18 cellular contexts compared by ENCODE assay signal in the genomic region with DNA sequence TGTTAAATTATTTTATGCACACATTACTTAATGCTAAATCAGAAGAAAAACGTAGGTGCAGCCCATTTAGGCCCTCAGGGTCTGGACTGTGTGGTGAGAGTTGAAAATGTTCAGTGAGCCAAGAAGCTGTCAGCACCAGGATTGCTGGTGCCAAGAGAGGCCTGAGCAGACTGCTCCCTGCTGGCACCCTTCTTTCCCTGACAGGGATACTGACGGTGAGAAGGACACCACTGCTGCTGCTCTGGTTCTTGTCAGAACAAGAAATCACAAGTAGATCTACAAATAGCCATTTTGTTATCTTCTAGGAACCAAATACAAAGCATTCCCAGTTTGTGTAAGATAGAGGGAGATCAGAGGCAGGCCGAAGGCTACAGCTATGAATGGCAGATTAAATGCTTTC. TPM values are rescaled to one million over a fixed set of nuclear protein-coding genes. Genes with fewer than 3 reads are reported as not detected.
DNase-seq lines count a peak whose midpoint lies in the region; ATAC-seq and TF ChIP-seq lines count a peak whose summit lies in the region.
"Had no signal": no experiment of that assay in that cellular context is flagged by ENCODE, and none has a peak within 500 bp of the region (broad histone marks: within the 10 kb centered on the region; RNA-seq: fewer than 3 reads in every experiment).

No MANE protein-coding gene starts in this region.

- no peak overlapping the region for H3K27ac Mint-ChIP-seq in activated T-helper 1 cell treated with anti-CD3 and anti-CD28 coated beads, Interleukin-12 subunit alpha, Interleukin-12 subunit beta, Interleukin-2, Interleukin-4 antibody, amounts not matched to agents 30 ng/mL and 10 ng/mL and 1 ng/mL, durations not matched to agents 14 hours and 24 hours and 36 hours
- H3K27ac Mint-ChIP-seq: activated T-cell treated with anti-CD3 and anti-CD28 coated beads, Interleukin-2, amount 50 U/mL, for 24 hours; naive thymus-derived CD8-positive, alpha-beta T cell had no signal

- BruUV-seq in A673 (replicated peaks; lab: Mats Ljungman, UMichigan) = no TSS peak

- H3K27me3 Mint-ChIP-seq in activated T-helper 1 cell treated with anti-CD3 and anti-CD28 coated beads, Interleukin-12 subunit alpha, Interleukin-12 subunit beta, Interleukin-2, Interleukin-4 antibody, amounts not matched to agents 30 ng/mL and 10 ng/mL and 1 ng/mL, durations not matched to agents 14 hours and 24 hours and 36 hours (ENCODE audit: insufficient read depth) = no peaks in the 10 kb centered on the region
- H3K27me3 Mint-ChIP-seq: activated T-cell treated with anti-CD3 and anti-CD28 coated beads, Interleukin-2, amount 50 U/mL, for 24 hours; naive thymus-derived CD8-positive, alpha-beta T cell had no signal

- no peak overlapping the region for H3K9ac ChIP-seq in HUES6 (ENCODE audit: low read length)
- no peak overlapping the region for H3K9ac ChIP-seq in SK-N-MC (ENCODE audit: insufficient read length)

- in situ Hi-C loops in ACHN (cut with HindIII; ENCODE audit: low pct_ligation_motif_present, low pct_unique_long_range_greater_than_20kb, low sequenced_read_pairs) = no loop called here

- DNase-seq in A673 (ENCODE audit: low spot score) (peak; percentile 13), SK-N-MC (ENCODE audit: low read depth, low spot score) (peak; percentile 80), left ventricle myocardium superior (peak; percentile 56), ACHN (no peak)
- DNase-seq in activated T-helper 1 cell treated with anti-CD3 and anti-CD28 coated beads, Interleukin-12 subunit alpha, Interleukin-12 subunit beta, Interleukin-2, Interleukin-4 antibody, amounts not matched to agents 30 ng/mL and 10 ng/mL and 1 ng/mL, durations not matched to agents 14 hours and 24 hours and 36 hours (ENCODE audit: low spot score) = no peak
- DNase-seq: activated T-cell treated with anti-CD3 and anti-CD28 coated beads, Interleukin-2, amount 50 U/mL, for 24 hours; amniotic stem cell; GOT3; kidney; naive thymus-derived CD8-positive, alpha-beta T cell; NCI-H1105 treated with DMSO at 0.1 percent for 48 hours; stomach had no signal

- H3K4me3 ChIP-seq in A673 (ENCODE audit: low read depth, low read length, poor library complexity, severe bottlenecking) = no peak overlapping the region
- H3K4me3 ChIP-seq in HUES6 (ENCODE audit: low read depth, low read length) = no peak overlapping the region
- peak overlapping the region; percentile 31 for H3K4me3 ChIP-seq in SK-N-MC
- H3K4me3 ChIP-seq: GM12878, stomach had no signal

- H3K36me3 ChIP-seq in A673 (ENCODE audit: insufficient read depth, low read length, poor library complexity, severe bottlenecking) = no peaks in the 10 kb centered on the region
- no peaks in the 10 kb centered on the region for H3K36me3 ChIP-seq in HUES6 (ENCODE audit: control insufficient read depth, insufficient read depth, low read length)
- H3K36me3 ChIP-seq in SK-N-MC (ENCODE audit: insufficient read depth, low read length) = no peaks in the 10 kb centered on the region
- H3K36me3 ChIP-seq: stomach had no signal

- H3K4me1 ChIP-seq in A673 (ENCODE audit: insufficient read depth, low read length, poor library complexity, severe bottlenecking) (no peaks in the 10 kb centered on the region), HUES6 (ENCODE audit: control insufficient read depth, insufficient read depth, low read length) (peaks cover 78% of the 10 kb centered on the region)

- H3K9me3 ChIP-seq in A673 (ENCODE audit: low read depth, low read length, poor library complexity, severe bottlenecking) (no peaks in the 10 kb centered on the region), HUES6 (ENCODE audit: control insufficient read depth, insufficient read depth, low read depth, low read length) (no peaks in the 10 kb centered on the region), SK-N-MC (ENCODE audit: low read depth, low read length) (no peaks in the 10 kb centered on the region)
- H3K9me3 ChIP-seq: stomach had no signal

- ATAC-seq in left ventricle myocardium superior (peak; percentile 99), GM21381 (IDR thresholded peaks at IDR 0.05; ENCODE audit: unreplicated experiment) (no peak), GM18867 (IDR thresholded peaks at IDR 0.05; ENCODE audit: unreplicated experiment) (no peak)
- ATAC-seq: GM12878; naive thymus-derived CD8-positive, alpha-beta T cell had no signal

- H3K36me3 Mint-ChIP-seq in activated T-helper 1 cell treated with anti-CD3 and anti-CD28 coated beads, Interleukin-12 subunit alpha, Interleukin-12 subunit beta, Interleukin-2, Interleukin-4 antibody, amounts not matched to agents 30 ng/mL and 10 ng/mL and 1 ng/mL, durations not matched to agents 14 hours and 24 hours and 36 hours (ENCODE audit: low read depth) = no peaks in the 10 kb centered on the region
- H3K36me3 Mint-ChIP-seq: naive thymus-derived CD8-positive, alpha-beta T cell had no signal

- intact Hi-C loops in A673 (cut with micrococcal nuclease; ENCODE audit: unreplicated experiment) = no loop called here
- intact Hi-C loops in left ventricle myocardium superior (cut with micrococcal nuclease) = no loop called here
- intact Hi-C loops in activated T-helper 1 cell treated with anti-CD3 and anti-CD28 coated beads, Interleukin-12 subunit alpha, Interleukin-12 subunit beta, Interleukin-2, Interleukin-4 antibody, amounts not matched to agents 30 ng/mL and 10 ng/mL and 1 ng/mL, durations not matched to agents 14 hours and 24 hours and 36 hours (cut with micrococcal nuclease) = loop anchor here (5.0 kb wide), 1 partner anchor 688 kb away; no protein-coding TSS in a partner anchor

- TF ChIP-seq CTCF in A673 (conservative IDR thresholded peaks at IDR 0.05; ENCODE audit: low read depth, low read length) = no peak

- POLR2A ChIA-PET in A673 (lab: Charles Lee; ENCODE audit: low non-redundant PET) = no interaction called here

- no peak overlapping the region for H3K27ac ChIP-seq in A673 (ENCODE audit: low read depth, low read length, poor library complexity, severe bottlenecking)
- peak overlapping the region; percentile 16; the same call in 1 of the 2 replicates for H3K27ac ChIP-seq in HUES6 (ENCODE audit: low read depth, low read length)
- H3K27ac ChIP-seq in SK-N-MC = peak overlapping the region; percentile 69; the same call in 1 of the 2 replicates
- H3K27ac ChIP-seq: stomach had no signal

- CTCF ChIA-PET in A673 (lab: Charles Lee) = no interaction called here

- no peaks in the 10 kb centered on the region for H3K4me1 Mint-ChIP-seq in activated T-helper 1 cell treated with anti-CD3 and anti-CD28 coated beads, Interleukin-12 subunit alpha, Interleukin-12 subunit beta, Interleukin-2, Interleukin-4 antibody, amounts not matched to agents 30 ng/mL and 10 ng/mL and 1 ng/mL, durations not matched to agents 14 hours and 24 hours and 36 hours (ENCODE audit: low read depth)
- H3K4me1 Mint-ChIP-seq: naive thymus-derived CD8-positive, alpha-beta T cell had no signal

- no peak overlapping the region for H3K4me3 Mint-ChIP-seq in activated T-helper 1 cell treated with anti-CD3 and anti-CD28 coated beads, Interleukin-12 subunit alpha, Interleukin-12 subunit beta, Interleukin-2, Interleukin-4 antibody, amounts not matched to agents 30 ng/mL and 10 ng/mL and 1 ng/mL, durations not matched to agents 14 hours and 24 hours and 36 hours
- H3K4me3 Mint-ChIP-seq: activated T-cell treated with anti-CD3 and anti-CD28 coated beads, Interleukin-2, amount 50 U/mL, for 24 hours; naive thymus-derived CD8-positive, alpha-beta T cell had no signal

- no peaks in the 10 kb centered on the region for H3K9me3 Mint-ChIP-seq in activated T-helper 1 cell treated with anti-CD3 and anti-CD28 coated beads, Interleukin-12 subunit alpha, Interleukin-12 subunit beta, Interleukin-2, Interleukin-4 antibody, amounts not matched to agents 30 ng/mL and 10 ng/mL and 1 ng/mL, durations not matched to agents 14 hours and 24 hours and 36 hours
- H3K9me3 Mint-ChIP-seq: activated T-cell treated with anti-CD3 and anti-CD28 coated beads, Interleukin-2, amount 50 U/mL, for 24 hours had no signal

- H3K27me3 ChIP-seq in A673 (replicated peaks; ENCODE audit: insufficient read depth, low read depth, low read length, poor library complexity) (no peaks in the 10 kb centered on the region), HUES6 (ENCODE audit: control insufficient read depth, insufficient read depth, low read length) (no peaks in the 10 kb centered on the region)
- H3K27me3 ChIP-seq: stomach had no signal

RNA-seq across cellular contexts. Expression of gene CRISP1, which starts 48.7 kb away (rescaled TPM):
- not detected in 2 replicates for total RNA-seq in A673 (2021)
- total RNA-seq in left ventricle myocardium superior = not detected
- total RNA-seq in activated T-helper 1 cell treated with anti-CD3 and anti-CD28 coated beads, Interleukin-12 subunit alpha, Interleukin-12 subunit beta, Interleukin-2, Interleukin-4 antibody, amounts not matched to agents 30 ng/mL and 10 ng/mL and 1 ng/mL, durations not matched to agents 14 hours and 24 hours and 36 hours = not detected in 2 replicates
- total RNA-seq: dermis microvascular lymphatic vessel endothelial cell; GM12878; HT1080; kidney; naive thymus-derived CD8-positive, alpha-beta T cell; stomach had no signal

RNA-seq across cellular contexts. Expression of gene DEFB114, which starts 48.9 kb away (rescaled TPM):
- total RNA-seq in A673 (2021) = not detected in 2 replicates
- not detected for total RNA-seq in left ventricle myocardium superior
- total RNA-seq in activated T-helper 1 cell treated with anti-CD3 and anti-CD28 coated beads, Interleukin-12 subunit alpha, Interleukin-12 subunit beta, Interleukin-2, Interleukin-4 antibody, amounts not matched to agents 30 ng/mL and 10 ng/mL and 1 ng/mL, durations not matched to agents 14 hours and 24 hours and 36 hours = not detected in 2 replicates
- total RNA-seq: dermis microvascular lymphatic vessel endothelial cell; GM12878; HT1080; kidney; naive thymus-derived CD8-positive, alpha-beta T cell; stomach had no signal

RNA-seq across cellular contexts. Expression of gene DEFB113, which starts 54.4 kb away (rescaled TPM):
- total RNA-seq in A673 (2021) (not detected in 2 replicates), left ventricle myocardium superior (not detected)
- not detected in 2 replicates for total RNA-seq in activated T-helper 1 cell treated with anti-CD3 and anti-CD28 coated beads, Interleukin-12 subunit alpha, Interleukin-12 subunit beta, Interleukin-2, Interleukin-4 antibody, amounts not matched to agents 30 ng/mL and 10 ng/mL and 1 ng/mL, durations not matched to agents 14 hours and 24 hours and 36 hours
- total RNA-seq: dermis microvascular lymphatic vessel endothelial cell; GM12878; HT1080; kidney; naive thymus-derived CD8-positive, alpha-beta T cell; stomach had no signal

Comparison
In these comparisons a context has a peak if more than half of its experiments do, and no peak if none do; other contexts are left out.
1. DNase-seq: peak in A673 (single experiment), SK-N-MC (single experiment) and left ventricle myocardium superior (single experiment); none in activated T-helper 1 cell treated with anti-CD3 and anti-CD28 coated beads, Interleukin-12 subunit alpha, Interleukin-12 subunit beta, Interleukin-2, Interleukin-4 antibody, amounts not matched to agents 30 ng/mL and 10 ng/mL and 1 ng/mL, durations not matched to agents 14 hours and 24 hours and 36 hours (single experiment) and ACHN (single experiment).